ENCODE assay signal across 1 cellular context in the genomic region with DNA sequence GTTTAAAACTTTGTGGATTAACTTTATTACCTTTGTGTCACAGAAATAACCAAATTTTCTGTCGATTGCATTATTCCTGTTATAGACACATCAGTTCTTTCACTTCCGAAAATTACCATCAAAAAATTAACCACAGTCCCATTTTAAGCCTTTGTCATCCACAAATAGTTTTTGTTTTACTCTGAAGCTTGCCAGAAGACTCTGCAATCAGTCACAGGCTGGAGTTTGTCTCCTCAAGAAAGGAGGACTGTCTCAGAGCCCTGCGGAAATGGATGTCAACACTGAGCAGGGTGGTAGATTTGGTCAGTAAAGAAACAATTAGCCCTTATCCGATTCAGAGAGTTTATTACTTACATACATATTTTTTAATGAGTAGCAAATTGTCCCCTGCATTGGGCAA.
A peak's percentile ranks its signal among the peaks of the same experiment; 100 is the strongest.
TF ChIP-seq lines count a peak whose summit lies in the region.

No MANE protein-coding gene starts in this region.

TF ChIP-seq in GM12878, 131 proteins besides CTCF, POLR2A, EP300 and RAD21:
- TF ChIP-seq RB1 (IDR thresholded peaks at IDR 0.05; ENCODE audit: borderline replicate concordance) = no peak
- TF ChIP-seq CREB1 (IDR thresholded peaks at IDR 0.05; ENCODE audit: low read depth) = 0 out of 2 replicates have a peak, but pooled peaks have one; percentile 11
- TF ChIP-seq MEF2A (IDR thresholded peaks at IDR 0.05; ENCODE audit: insufficient read depth, low read depth, low read length) = peak; percentile 93
- TF ChIP-seq POLR2AphosphoS2 (IDR thresholded peaks at IDR 0.05; ENCODE audit: low read depth, low read length) = no peak
- peak; percentile 34 for TF ChIP-seq JUNB (IDR thresholded peaks at IDR 0.05)
- peak; percentile 40; the same call in 1 of the 2 replicates for TF ChIP-seq FOXM1 (IDR thresholded peaks at IDR 0.05; ENCODE audit: low read depth, low read length)
- TF ChIP-seq MEF2B (IDR thresholded peaks at IDR 0.05; ENCODE audit: partially characterized antibody, poor library complexity, severe bottlenecking) = peak; percentile 69
- TF ChIP-seq TBL1XR1 (IDR thresholded peaks at IDR 0.05; ENCODE audit: low read depth, low read length) = 0 out of 2 replicates have a peak, but pooled peaks have one; percentile 17
- no peak for TF ChIP-seq HDAC6 (IDR thresholded peaks at IDR 0.05; ENCODE audit: unreplicated experiment)
- no peak for TF ChIP-seq ETV6 (conservative IDR thresholded peaks at IDR 0.05 in 1 of 2, IDR thresholded peaks at IDR 0.05 in 1 of 2; ENCODE audit: borderline replicate concordance in 1 of 2, low read depth in 1 of 2)
- TF ChIP-seq NFIC (IDR thresholded peaks at IDR 0.05; ENCODE audit: low read depth, low read length) = peak; percentile 74
- peak; percentile 47; the same call in 1 of the 2 replicates for TF ChIP-seq CBFB (IDR thresholded peaks at IDR 0.05; ENCODE audit: low read depth)
- TF ChIP-seq, protein P1, sequence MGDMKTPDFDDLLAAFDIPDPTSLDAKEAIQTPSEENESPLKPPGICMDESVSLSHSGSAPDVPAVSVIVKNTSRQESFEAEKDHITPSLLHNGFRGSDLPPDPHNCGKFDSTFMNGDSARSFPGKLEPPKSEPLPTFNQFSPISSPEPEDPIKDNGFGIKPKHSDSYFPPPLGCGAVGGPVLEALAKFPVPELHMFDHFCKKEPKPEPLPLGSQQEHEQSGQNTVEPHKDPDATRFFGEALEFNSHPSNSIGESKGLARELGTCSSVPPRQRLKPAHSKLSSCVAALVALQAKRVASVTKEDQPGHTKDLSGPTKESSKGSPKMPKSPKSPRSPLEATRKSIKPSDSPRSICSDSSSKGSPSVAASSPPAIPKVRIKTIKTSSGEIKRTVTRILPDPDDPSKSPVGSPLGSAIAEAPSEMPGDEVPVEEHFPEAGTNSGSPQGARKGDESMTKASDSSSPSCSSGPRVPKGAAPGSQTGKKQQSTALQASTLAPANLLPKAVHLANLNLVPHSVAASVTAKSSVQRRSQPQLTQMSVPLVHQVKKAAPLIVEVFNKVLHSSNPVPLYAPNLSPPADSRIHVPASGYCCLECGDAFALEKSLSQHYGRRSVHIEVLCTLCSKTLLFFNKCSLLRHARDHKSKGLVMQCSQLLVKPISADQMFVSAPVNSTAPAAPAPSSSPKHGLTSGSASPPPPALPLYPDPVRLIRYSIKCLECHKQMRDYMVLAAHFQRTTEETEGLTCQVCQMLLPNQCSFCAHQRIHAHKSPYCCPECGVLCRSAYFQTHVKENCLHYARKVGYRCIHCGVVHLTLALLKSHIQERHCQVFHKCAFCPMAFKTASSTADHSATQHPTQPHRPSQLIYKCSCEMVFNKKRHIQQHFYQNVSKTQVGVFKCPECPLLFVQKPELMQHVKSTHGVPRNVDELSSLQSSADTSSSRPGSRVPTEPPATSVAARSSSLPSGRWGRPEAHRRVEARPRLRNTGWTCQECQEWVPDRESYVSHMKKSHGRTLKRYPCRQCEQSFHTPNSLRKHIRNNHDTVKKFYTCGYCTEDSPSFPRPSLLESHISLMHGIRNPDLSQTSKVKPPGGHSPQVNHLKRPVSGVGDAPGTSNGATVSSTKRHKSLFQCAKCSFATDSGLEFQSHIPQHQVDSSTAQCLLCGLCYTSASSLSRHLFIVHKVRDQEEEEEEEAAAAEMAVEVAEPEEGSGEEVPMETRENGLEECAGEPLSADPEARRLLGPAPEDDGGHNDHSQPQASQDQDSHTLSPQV (IDR thresholded peaks at IDR 0.05) = no peak
- TF ChIP-seq, protein P2, sequence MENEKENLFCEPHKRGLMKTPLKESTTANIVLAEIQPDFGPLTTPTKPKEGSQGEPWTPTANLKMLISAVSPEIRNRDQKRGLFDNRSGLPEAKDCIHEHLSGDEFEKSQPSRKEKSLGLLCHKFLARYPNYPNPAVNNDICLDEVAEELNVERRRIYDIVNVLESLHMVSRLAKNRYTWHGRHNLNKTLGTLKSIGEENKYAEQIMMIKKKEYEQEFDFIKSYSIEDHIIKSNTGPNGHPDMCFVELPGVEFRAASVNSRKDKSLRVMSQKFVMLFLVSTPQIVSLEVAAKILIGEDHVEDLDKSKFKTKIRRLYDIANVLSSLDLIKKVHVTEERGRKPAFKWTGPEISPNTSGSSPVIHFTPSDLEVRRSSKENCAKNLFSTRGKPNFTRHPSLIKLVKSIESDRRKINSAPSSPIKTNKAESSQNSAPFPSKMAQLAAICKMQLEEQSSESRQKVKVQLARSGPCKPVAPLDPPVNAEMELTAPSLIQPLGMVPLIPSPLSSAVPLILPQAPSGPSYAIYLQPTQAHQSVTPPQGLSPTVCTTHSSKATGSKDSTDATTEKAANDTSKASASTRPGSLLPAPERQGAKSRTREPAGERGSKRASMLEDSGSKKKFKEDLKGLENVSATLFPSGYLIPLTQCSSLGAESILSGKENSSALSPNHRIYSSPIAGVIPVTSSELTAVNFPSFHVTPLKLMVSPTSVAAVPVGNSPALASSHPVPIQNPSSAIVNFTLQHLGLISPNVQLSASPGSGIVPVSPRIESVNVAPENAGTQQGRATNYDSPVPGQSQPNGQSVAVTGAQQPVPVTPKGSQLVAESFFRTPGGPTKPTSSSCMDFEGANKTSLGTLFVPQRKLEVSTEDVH (IDR thresholded peaks at IDR 0.05; ENCODE audit: low read depth, partially characterized antibody) = no peak
- TF ChIP-seq SPI1 (IDR thresholded peaks at IDR 0.05; ENCODE audit: borderline replicate concordance, insufficient read depth, low read depth, low read length) = peak; percentile 54
- peak; percentile 89 for TF ChIP-seq RUNX3 (IDR thresholded peaks at IDR 0.05; ENCODE audit: low read length)
- TF ChIP-seq, protein P3, sequence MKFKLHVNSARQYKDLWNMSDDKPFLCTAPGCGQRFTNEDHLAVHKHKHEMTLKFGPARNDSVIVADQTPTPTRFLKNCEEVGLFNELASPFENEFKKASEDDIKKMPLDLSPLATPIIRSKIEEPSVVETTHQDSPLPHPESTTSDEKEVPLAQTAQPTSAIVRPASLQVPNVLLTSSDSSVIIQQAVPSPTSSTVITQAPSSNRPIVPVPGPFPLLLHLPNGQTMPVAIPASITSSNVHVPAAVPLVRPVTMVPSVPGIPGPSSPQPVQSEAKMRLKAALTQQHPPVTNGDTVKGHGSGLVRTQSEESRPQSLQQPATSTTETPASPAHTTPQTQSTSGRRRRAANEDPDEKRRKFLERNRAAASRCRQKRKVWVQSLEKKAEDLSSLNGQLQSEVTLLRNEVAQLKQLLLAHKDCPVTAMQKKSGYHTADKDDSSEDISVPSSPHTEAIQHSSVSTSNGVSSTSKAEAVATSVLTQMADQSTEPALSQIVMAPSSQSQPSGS (IDR thresholded peaks at IDR 0.05; ENCODE audit: low read length) = 0 out of 2 replicates have a peak, but pooled peaks have one; percentile 48
- peak; percentile 35; the same call in 1 of the 2 replicates for TF ChIP-seq CREM (IDR thresholded peaks at IDR 0.05; ENCODE audit: low read depth)
